Comparison of ENCODE assay signal across 8 cellular contexts in the genomic region with DNA sequence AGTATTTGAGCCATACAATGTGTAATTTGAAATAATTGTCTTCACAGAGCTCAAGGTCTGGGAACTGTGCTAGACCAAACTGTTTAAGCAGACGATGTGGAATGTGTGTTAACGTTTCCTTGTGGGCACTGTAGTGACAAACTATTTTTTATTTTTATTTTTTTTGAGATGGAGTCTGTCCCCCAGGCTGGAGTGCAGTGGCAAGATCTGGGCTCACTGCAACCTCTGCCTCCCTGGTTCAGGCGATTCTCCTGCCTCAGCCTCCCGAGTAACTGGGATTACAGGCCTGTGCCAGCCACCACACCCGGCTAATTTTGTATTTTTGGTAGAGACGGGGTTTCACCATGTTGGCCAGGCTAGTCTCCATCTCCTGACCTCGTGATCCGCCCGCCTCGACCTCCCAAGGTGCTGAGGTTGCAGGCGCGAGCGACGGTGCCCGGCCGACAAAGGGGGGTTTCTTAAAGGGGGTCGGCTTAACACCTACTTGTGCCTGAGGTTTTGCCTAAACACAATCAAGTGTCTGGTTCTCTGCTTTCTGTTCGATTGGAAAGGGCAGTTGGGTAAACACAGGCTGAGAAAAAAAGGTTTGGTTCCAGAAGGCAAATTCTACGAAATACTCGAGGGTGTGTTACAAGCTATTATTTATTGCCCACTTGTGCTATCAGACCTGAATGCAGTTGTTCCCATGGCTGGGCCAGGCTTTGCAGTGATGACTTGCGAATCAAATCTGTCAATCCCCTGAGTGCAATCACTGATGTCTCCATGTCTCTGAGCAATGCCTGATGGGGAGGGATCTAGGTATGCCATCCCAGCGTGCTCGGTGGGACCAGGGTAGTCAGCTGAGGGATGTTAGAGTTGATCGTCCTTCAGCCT. TPM values are rescaled to one million over a fixed set of nuclear protein-coding genes. Genes with fewer than 3 reads are reported as not detected.
DNase-seq lines count a peak whose midpoint lies in the region; ATAC-seq, FAIRE-seq and TF ChIP-seq lines count a peak whose summit lies in the region.

No MANE protein-coding gene starts in this region.

- H3K4me3 ChIP-seq in DND-41 (ENCODE audit: low read depth in 1 of 2, low read length in 2 of 2): peak overlapping the region; percentile 75 to 86

- peaks cover 49% of the 10 kb centered on the region for H3K4me1 ChIP-seq in DND-41 (ENCODE audit: insufficient read depth, low read length)

- TF ChIP-seq POLR2A in erythroblast (IDR thresholded peaks at IDR 0.05; ENCODE audit: low read length): no peak

- H3K36me3 Mint-ChIP-seq in progenitor cell of endocrine pancreas (ENCODE audit: insufficient read depth): peaks cover 35% of the 10 kb centered on the region

- no peak for DNase-seq in DND-41
- peak; percentile 43 for DNase-seq in RKO (ENCODE audit: low spot score)
- DNase-seq in erythroblast (lab: John Stamatoyannopoulos, UW): peak; percentile 33 to 40
- DNase-seq in progenitor cell of endocrine pancreas (ENCODE audit: low spot score, unreplicated experiment): no peak
- no peak for DNase-seq in HTR-8/SVneo (ENCODE audit: insufficient read length, low spot score)
- DNase-seq in pons (ENCODE audit: low spot score): no peak
- no peak for DNase-seq in left lobe of liver (ENCODE audit: low spot score)
- DNase-seq in SHP77 (lab: John Stamatoyannopoulos, UW): no peak

- H3K4me2 ChIP-seq in DND-41 (ENCODE audit: insufficient read depth, low read length): peak overlapping the region; percentile 85

- no peaks in the 10 kb centered on the region for H3K9me3 Mint-ChIP-seq in progenitor cell of endocrine pancreas (ENCODE audit: low read depth)

- peak overlapping the region; percentile 88 for H3K4me3 Mint-ChIP-seq in progenitor cell of endocrine pancreas (ENCODE audit: low read depth)

- peak overlapping the region; percentile 94 for H3K9ac ChIP-seq in DND-41 (ENCODE audit: low read depth, low read length)

- no peaks in the 10 kb centered on the region for H3K9me3 ChIP-seq in DND-41 (ENCODE audit: insufficient read depth, low read length, severe bottlenecking)

- no peak for TF ChIP-seq CTCF in DND-41 (IDR thresholded peaks at IDR 0.05; ENCODE audit: borderline replicate concordance, extremely low read depth, low read length, poor library complexity, severe bottlenecking)
- TF ChIP-seq CTCF in progenitor cell of endocrine pancreas (IDR thresholded peaks at IDR 0.05; ENCODE audit: unreplicated experiment): no peak

- peak overlapping the region; percentile 33 for H3K27ac Mint-ChIP-seq in progenitor cell of endocrine pancreas

- no peaks in the 10 kb centered on the region for H3K27me3 Mint-ChIP-seq in progenitor cell of endocrine pancreas

- peaks cover 15% of the 10 kb centered on the region for H3K4me1 Mint-ChIP-seq in progenitor cell of endocrine pancreas (ENCODE audit: low read depth)

- no peak for ATAC-seq in DND-41 (ENCODE audit: insufficient read depth, low read depth)
- no peak for ATAC-seq in left lobe of liver

- peaks cover 58% of the 10 kb centered on the region for H3K36me3 ChIP-seq in DND-41 (ENCODE audit: insufficient read depth, low read length)

- H2AFZ ChIP-seq in DND-41 (ENCODE audit: low read depth, low read length): no peak overlapping the region

- H3K27me3 ChIP-seq in DND-41 (ENCODE audit: insufficient read depth, low read length, poor library complexity): no peaks in the 10 kb centered on the region

- peak overlapping the region; percentile 96 for H3K27ac ChIP-seq in DND-41 (ENCODE audit: low read length)

- H3K79me2 ChIP-seq in DND-41 (ENCODE audit: insufficient read depth, low read length): peaks cover 65% of the 10 kb centered on the region

- peaks cover 61% of the 10 kb centered on the region for H4K20me1 ChIP-seq in DND-41 (ENCODE audit: insufficient read depth, low read length)

- FAIRE-seq in HTR-8/SVneo (lab: Jason Lieb, UNC): no peak

RNA-seq across cellular contexts. Expression of a gene that starts 1.3 kb away (rescaled TPM):
- 271 and 282 TPM in 2 replicates for total RNA-seq in progenitor cell of endocrine pancreas
- 30.4 TPM for total RNA-seq in left lobe of liver

RNA-seq across cellular contexts. Expression of a gene that starts 10.3 kb away (rescaled TPM):
- total RNA-seq in progenitor cell of endocrine pancreas (98.9 and 108 TPM in 2 replicates), left lobe of liver (46.9 TPM)

RNA-seq across cellular contexts. Expression of a gene that starts 38.8 kb away (rescaled TPM):
- 63.8 and 64.9 TPM in 2 replicates for total RNA-seq in progenitor cell of endocrine pancreas
- total RNA-seq in left lobe of liver: 8.9 TPM

Comparison
In these comparisons a context has a peak if more than half of its experiments do, and no peak if none do; other contexts are left out.
1. DNase-seq: peak in RKO (single experiment) and erythroblast (2 of 2); none in DND-41 (single experiment), progenitor cell of endocrine pancreas (single experiment), HTR-8/SVneo (single experiment), pons (single experiment), left lobe of liver (single experiment) and SHP77 (0 of 2).